Comparison of ENCODE assay signal across 18 cellular contexts in genomic region chr11:21346361-21346760, GRCh38.
DNase-seq lines count a peak whose midpoint lies in the region; ATAC-seq, FAIRE-seq and TF ChIP-seq lines count a peak whose summit lies in the region.
"Had no signal": no experiment of that assay in that cellular context is flagged by ENCODE, and none has a peak within 500 bp of the region (broad histone marks: within the 10 kb centered on the region; RNA-seq: fewer than 3 reads in every experiment).

No MANE protein-coding gene starts in this region.

- H3K9me3 ChIP-seq in kidney (ENCODE audit: control insufficient read depth in 1 of 2, low read length in 2 of 2) (no peaks in the 10 kb centered on the region), OCI-LY7 (ENCODE audit: low read length) (no peaks in the 10 kb centered on the region)
- H3K9me3 ChIP-seq: BLaER1 had no signal

- H2AFZ ChIP-seq in OCI-LY7 (ENCODE audit: low read length), result no peak overlapping the region
- H2AFZ ChIP-seq: GM23248 had no signal

- H3K27ac ChIP-seq in kidney (ENCODE audit: low read depth in 2 of 2, low read length in 2 of 2) (no peak overlapping the region), OCI-LY7 (ENCODE audit: low read depth, low read length, poor library complexity, severe bottlenecking) (no peak overlapping the region)
- H3K27ac ChIP-seq: BLaER1, C4-2B, GM23248 had no signal

- intact Hi-C loops in kidney (cut with DNase I) (no loop called here), sciatic nerve (cut with DNase I) (no loop called here), OCI-LY7 (cut with micrococcal nuclease; ENCODE audit: unreplicated experiment) (no loop called here)

- no peak for ATAC-seq in sciatic nerve
- ATAC-seq: CD8-positive, alpha-beta T cell had no signal

- H4K20me1 ChIP-seq in OCI-LY7 (ENCODE audit: insufficient read depth, low read length), result no peaks in the 10 kb centered on the region
- H4K20me1 ChIP-seq: BLaER1 had no signal

- FAIRE-seq in RCC 7860 (lab: Jason Lieb, UNC) (peak; percentile 73), colon (lab: Jason Lieb, UNC) (peak; percentile 83), kidney (lab: Jason Lieb, UNC) (peak; percentile 90), GM19239 (lab: Jason Lieb, UNC) (no peak)
- FAIRE-seq: GM12892, H1 had no signal

- H3K79me2 ChIP-seq in OCI-LY7 (ENCODE audit: insufficient read depth, low read depth, low read length), result no peaks in the 10 kb centered on the region

- POLR2A ChIA-PET in OCI-LY7 (lab: Charles Lee), result no interaction called here

- no peak overlapping the region for H3K9ac ChIP-seq in kidney (ENCODE audit: low read length in 2 of 2)
- H3K9ac ChIP-seq: BLaER1, GM23248 had no signal

- no peak overlapping the region for H3K4me3 ChIP-seq in kidney (ENCODE audit: low read length in 2 of 2)
- H3K4me3 ChIP-seq in OCI-LY7 (ENCODE audit: low read depth, low read length, poor library complexity, severe bottlenecking), result no peak overlapping the region
- H3K4me3 ChIP-seq: BLaER1, GM23248 had no signal

- H3K36me3 ChIP-seq in kidney (ENCODE audit: control insufficient read depth in 1 of 2, insufficient read depth in 2 of 2, low read length in 2 of 2), result no peaks in the 10 kb centered on the region
- H3K36me3 ChIP-seq in OCI-LY7 (ENCODE audit: insufficient read depth, low read length), result no peaks in the 10 kb centered on the region
- H3K36me3 ChIP-seq: BLaER1 had no signal

- H3K9me2 ChIP-seq in OCI-LY7 (ENCODE audit: insufficient read depth, low read length), result no peaks in the 10 kb centered on the region

- no peak for TF ChIP-seq CTCF in kidney (IDR thresholded peaks at IDR 0.05; ENCODE audit: borderline replicate concordance, extremely low read depth, insufficient read depth)
- TF ChIP-seq CTCF in OCI-LY7 (conservative IDR thresholded peaks at IDR 0.05; ENCODE audit: low read length), result no peak

- CTCF ChIA-PET in OCI-LY7 (lab: Charles Lee; ENCODE audit: unreplicated experiment), result no interaction called here

- DNase-seq in RCC 7860 (ENCODE audit: low spot score) (no peak), kidney (no peak), sciatic nerve (ENCODE audit: low spot score) (no peak), GM19239 (ENCODE audit: insufficient read length, low spot score) (no peak), OCI-LY7 (ENCODE audit: low spot score) (no peak), NCI-H1105 (lab: John Stamatoyannopoulos, UW) (no peak)
- DNase-seq: CD4-positive, CD25-positive, alpha-beta regulatory T cell; CD8-positive, alpha-beta T cell; DMS53; DMS79 treated with DMSO at 0.1 percent for 48 hours; GM23248; H7; HCEC 1CT had no signal

- H3K4me1 ChIP-seq in kidney (ENCODE audit: control insufficient read depth in 1 of 2, insufficient read depth in 1 of 2, low read depth in 1 of 2, low read length in 2 of 2), result no peaks in the 10 kb centered on the region
- H3K4me1 ChIP-seq in OCI-LY7 (ENCODE audit: insufficient read depth, low read length, poor library complexity, severe bottlenecking), result no peaks in the 10 kb centered on the region

- no peak overlapping the region for H3K4me2 ChIP-seq in OCI-LY7 (ENCODE audit: low read length)
- H3K4me2 ChIP-seq: BLaER1 had no signal

- BruUV-seq in OCI-LY7 (replicated peaks; lab: Mats Ljungman, UMichigan), result no TSS peak
